Comparison of ENCODE assay signal across 26 cellular contexts in genomic region chr16:86906608-86907007, GRCh38.
"Had no signal": no experiment of that assay in that cellular context is flagged by ENCODE, and none has a peak within 500 bp of the region (broad histone marks: within the 10 kb centered on the region; RNA-seq: fewer than 3 reads in every experiment).

No MANE protein-coding gene starts in this region.

- ATAC-seq: activated CD8-positive, alpha-beta T cell treated with anti-CD3 and anti-CD28 coated beads for 36 hours; activated T-cell treated with anti-CD3 and anti-CD28 coated beads, Interleukin-2, amount 50 U/mL, for 72 hours; body of pancreas; Right ventricle myocardium inferior; T-cell had no signal

- H3K4me1 Mint-ChIP-seq: activated naive CD8-positive, alpha-beta T cell treated with anti-CD3 and anti-CD28 coated beads, Interleukin-2, amount 10 ng/mL, durations not matched to agents 7 days and 5 days; T-cell had no signal

- H3K27ac ChIP-seq: adrenal gland, body of pancreas, KMS-11, SK-N-MC had no signal

- H3K27me3 ChIP-seq: adrenal gland, body of pancreas had no signal

- DNase-seq: activated CD4-positive, alpha-beta T cell treated with anti-CD3 and anti-CD28 coated beads, Interleukin-2, amount 50 U/mL, for 1 hour; activated CD4-positive, CD25-positive, alpha-beta regulatory T cell; activated CD8-positive, alpha-beta memory T cell treated with anti-CD3 and anti-CD28 coated beads, Interleukin-2, amount 50 U/mL, for 4 hours; activated CD8-positive, alpha-beta T cell treated with anti-CD3 and anti-CD28 coated beads for 36 hours; activated naive CD4-positive, alpha-beta T cell treated with anti-CD3 and anti-CD28 coated beads, Interleukin-2, amount 50 U/mL, for 16 hours; activated naive CD8-positive, alpha-beta T cell treated with anti-CD3 and anti-CD28 coated beads, Interleukin-2, amount 10 ng/mL, durations not matched to agents 7 days and 5 days; activated T-cell treated with anti-CD3 and anti-CD28 coated beads, Interleukin-2, amount 50 U/mL, for 72 hours; adrenal gland; body of pancreas; NCI-H1092; NCI-H1436; NCI-H1694 treated with DMSO at 0.1 percent for 48 hours; NCI-H2029 treated with DMSO at 0.1 percent for 48 hours; NCI-H345; NCI-H510A; NCI-H526 treated with DMSO at 0.1 percent for 48 hours; NCI-H82; T-cell; T-helper 2 cell; T1000 had no signal

- H3K36me3 Mint-ChIP-seq: activated naive CD8-positive, alpha-beta T cell treated with anti-CD3 and anti-CD28 coated beads, Interleukin-2, amount 10 ng/mL, durations not matched to agents 7 days and 5 days; T-cell had no signal

- FAIRE-seq: bronchial epithelial cell, TTC549 had no signal

- H3K4me1 ChIP-seq: adrenal gland, body of pancreas had no signal

- H3K27me3 Mint-ChIP-seq: activated naive CD8-positive, alpha-beta T cell treated with anti-CD3 and anti-CD28 coated beads, Interleukin-2, amount 10 ng/mL, durations not matched to agents 7 days and 5 days had no signal

- H3K36me3 ChIP-seq: adrenal gland had no signal

- H3K4me3 ChIP-seq: adrenal gland, body of pancreas, SK-N-MC had no signal

- H3K9me3 Mint-ChIP-seq: activated CD8-positive, alpha-beta T cell treated with anti-CD3 and anti-CD28 coated beads for 36 hours; activated naive CD8-positive, alpha-beta T cell treated with anti-CD3 and anti-CD28 coated beads, Interleukin-2, amount 10 ng/mL, durations not matched to agents 7 days and 5 days; activated T-cell treated with anti-CD3 and anti-CD28 coated beads, Interleukin-2, amount 50 U/mL, for 72 hours; activated T-helper 2 cell treated with anti-CD3 and anti-CD28 coated beads, Interferon-gamma antibody, Interleukin-2, Interleukin-4, amounts not matched to agents 10 μg/mL and 5 μg/mL and 100 μg/mL, durations not matched to agents 14 hours and 24 hours and 36 hours; T-cell had no signal

- H3K9ac ChIP-seq: KMS-11 had no signal

- H3K4me2 ChIP-seq: KMS-11 had no signal

- H3K27ac Mint-ChIP-seq: activated CD8-positive, alpha-beta T cell treated with anti-CD3 and anti-CD28 coated beads for 36 hours; activated naive CD8-positive, alpha-beta T cell treated with anti-CD3 and anti-CD28 coated beads, Interleukin-2, amount 10 ng/mL, durations not matched to agents 7 days and 5 days; activated T-cell treated with anti-CD3 and anti-CD28 coated beads, Interleukin-2, amount 50 U/mL, for 72 hours; activated T-helper 2 cell treated with anti-CD3 and anti-CD28 coated beads, Interferon-gamma antibody, Interleukin-2, Interleukin-4, amounts not matched to agents 10 μg/mL and 5 μg/mL and 100 μg/mL, durations not matched to agents 14 hours and 24 hours and 36 hours; T-cell had no signal

- H3K4me3 Mint-ChIP-seq: activated CD8-positive, alpha-beta T cell treated with anti-CD3 and anti-CD28 coated beads for 36 hours; activated naive CD8-positive, alpha-beta T cell treated with anti-CD3 and anti-CD28 coated beads, Interleukin-2, amount 10 ng/mL, durations not matched to agents 7 days and 5 days; activated T-cell treated with anti-CD3 and anti-CD28 coated beads, Interleukin-2, amount 50 U/mL, for 72 hours; T-cell had no signal

- H3K9me3 ChIP-seq: adrenal gland, body of pancreas had no signal
